ENCODE assay signal across 19 cellular contexts in genomic region chr2:32453242-32454062, GRCh38.
DNase-seq lines count a peak whose midpoint lies in the region; ATAC-seq and TF ChIP-seq lines count a peak whose summit lies in the region.
"Had no signal": no experiment of that assay in that cellular context is flagged by ENCODE, and none has a peak within 500 bp of the region (broad histone marks: within the 10 kb centered on the region; RNA-seq: fewer than 3 reads in every experiment).

No MANE protein-coding gene starts in this region.

- POLR2A ChIA-PET in WTC11 (lab: Charles Lee): no interaction called here

- intact Hi-C loops in natural killer cell (cut with micrococcal nuclease): no loop called here

- no peak for ATAC-seq in activated T-cell treated with anti-CD3 and anti-CD28 coated beads, Interleukin-2, amount 50 U/mL, for 72 hours (replicated peaks in 1 of 2)
- ATAC-seq in WTC11 (no peak), omental fat pad (ENCODE audit: low FRiP score) (no peak), natural killer cell (no peak)
- no peak for ATAC-seq in stimulated activated effector memory CD8-positive, alpha-beta T cell treated with anti-CD3 and anti-CD28 coated beads, Interleukin-12 subunit alpha, Interleukin-12 subunit beta, amount 100 ng/mL, for 72 hours

- H3K27ac Mint-ChIP-seq in activated T-cell treated with anti-CD3 and anti-CD28 coated beads, Interleukin-2, amount 50 U/mL, for 72 hours: peak overlapping the region; percentile 63
- H3K27ac Mint-ChIP-seq in WTC11 (no peak overlapping the region), natural killer cell (peak overlapping the region in 1 of 2 donors; percentile 68)
- peak overlapping the region; percentile 3 for H3K27ac Mint-ChIP-seq in stimulated activated effector memory CD8-positive, alpha-beta T cell treated with anti-CD3 and anti-CD28 coated beads, Interleukin-12 subunit alpha, Interleukin-12 subunit beta, amount 100 ng/mL, for 72 hours
- H3K27ac Mint-ChIP-seq: nephron progenitor cell had no signal

- no peaks in the 10 kb centered on the region for H3K9me3 Mint-ChIP-seq in activated T-cell treated with anti-CD3 and anti-CD28 coated beads, Interleukin-2, amount 50 U/mL, for 72 hours
- H3K9me3 Mint-ChIP-seq in WTC11 (no peaks in the 10 kb centered on the region), natural killer cell (no peaks in the 10 kb centered on the region)
- no peaks in the 10 kb centered on the region for H3K9me3 Mint-ChIP-seq in stimulated activated effector memory CD8-positive, alpha-beta T cell treated with anti-CD3 and anti-CD28 coated beads, Interleukin-12 subunit alpha, Interleukin-12 subunit beta, amount 100 ng/mL, for 72 hours

- no peak for TF ChIP-seq CTCF in WTC11 (IDR thresholded peaks at IDR 0.05)
- TF ChIP-seq CTCF in omental fat pad (IDR thresholded peaks at IDR 0.05): no peak
- no peak for TF ChIP-seq CTCF in natural killer cell (IDR thresholded peaks at IDR 0.05)

- no peak overlapping the region for H3K4me3 Mint-ChIP-seq in activated T-cell treated with anti-CD3 and anti-CD28 coated beads, Interleukin-2, amount 50 U/mL, for 72 hours
- H3K4me3 Mint-ChIP-seq in WTC11: no peak overlapping the region
- H3K4me3 Mint-ChIP-seq in stimulated activated effector memory CD8-positive, alpha-beta T cell treated with anti-CD3 and anti-CD28 coated beads, Interleukin-12 subunit alpha, Interleukin-12 subunit beta, amount 100 ng/mL, for 72 hours: no peak overlapping the region
- no peak overlapping the region for H3K4me3 Mint-ChIP-seq in natural killer cell
- H3K4me3 Mint-ChIP-seq: nephron progenitor cell had no signal

- CTCF ChIA-PET in WTC11 (lab: Charles Lee): no interaction called here

- no peak for DNase-seq in activated T-cell treated with anti-CD3 and anti-CD28 coated beads, Interleukin-2, amount 50 U/mL, for 72 hours
- DNase-seq in activated T-cell treated with anti-CD3 and anti-CD28 coated beads, Interleukin-2, amount 50 U/mL, for 48 hours: no peak
- DNase-seq in WTC11 (ENCODE audit: low spot score) (no peak), left kidney (ENCODE audit: low read depth, low spot score) (peak; percentile 8), omental fat pad (ENCODE audit: low spot score) (no peak), hypothalamus (lab: John Stamatoyannopoulos, UW) (no peak), natural killer cell (no peak)
- no peak for DNase-seq in stimulated activated effector memory CD8-positive, alpha-beta T cell treated with anti-CD3 and anti-CD28 coated beads, Interleukin-12 subunit alpha, Interleukin-12 subunit beta, amount 100 ng/mL, for 72 hours (ENCODE audit: low spot score in 2 of 2)
- DNase-seq: ACHN; activated CD4-positive, alpha-beta T cell treated with anti-CD3 and anti-CD28 coated beads for 48 hours; activated CD8-positive, alpha-beta memory T cell treated with anti-CD3 and anti-CD28 coated beads, Interleukin-2, amount 50 U/mL, for 48 hours; anterior cingulate cortex; C1 segment of cervical spinal cord; NCI-H1930; NCI-H510A; nephron progenitor cell; spleen; stimulated activated CD4-positive, alpha-beta T cell treated with anti-CD3 and anti-CD28 coated beads, Interleukin-4, amount 100 ng/mL, for 4 hours; uterus had no signal

- H3K27me3 Mint-ChIP-seq in activated T-cell treated with anti-CD3 and anti-CD28 coated beads, Interleukin-2, amount 50 U/mL, for 72 hours (ENCODE audit: low read depth): no peaks in the 10 kb centered on the region
- no peaks in the 10 kb centered on the region for H3K27me3 Mint-ChIP-seq in WTC11 (ENCODE audit: low read depth)
- no peaks in the 10 kb centered on the region for H3K27me3 Mint-ChIP-seq in natural killer cell (ENCODE audit: low read depth in 2 of 2)

- H3K4me1 Mint-ChIP-seq in activated T-cell treated with anti-CD3 and anti-CD28 coated beads, Interleukin-2, amount 50 U/mL, for 72 hours (ENCODE audit: low read depth): peaks cover 9% of the 10 kb centered on the region
- H3K4me1 Mint-ChIP-seq in WTC11 (peaks cover 8% of the 10 kb centered on the region), natural killer cell (peaks cover 24 to 32% of the 10 kb centered on the region in 2 donors)
- H3K4me1 Mint-ChIP-seq in stimulated activated effector memory CD8-positive, alpha-beta T cell treated with anti-CD3 and anti-CD28 coated beads, Interleukin-12 subunit alpha, Interleukin-12 subunit beta, amount 100 ng/mL, for 72 hours: peaks cover 6% of the 10 kb centered on the region
- H3K4me1 Mint-ChIP-seq: nephron progenitor cell had no signal

- H3K36me3 Mint-ChIP-seq in activated T-cell treated with anti-CD3 and anti-CD28 coated beads, Interleukin-2, amount 50 U/mL, for 72 hours (ENCODE audit: insufficient read depth in 2 of 2): peaks cover 6 to 22% of the 10 kb centered on the region in 2 donors
- H3K36me3 Mint-ChIP-seq in WTC11: peaks cover 23% of the 10 kb centered on the region
- peaks cover 95% of the 10 kb centered on the region for H3K36me3 Mint-ChIP-seq in stimulated activated effector memory CD8-positive, alpha-beta T cell treated with anti-CD3 and anti-CD28 coated beads, Interleukin-12 subunit alpha, Interleukin-12 subunit beta, amount 100 ng/mL, for 72 hours
- peaks cover 6% of the 10 kb centered on the region for H3K36me3 Mint-ChIP-seq in natural killer cell

TF ChIP-seq in WTC11, 78 proteins besides CTCF, POLR2A, EP300 and RAD21:
- peak; percentile 50; the same call in 1 of the 2 replicates for TF ChIP-seq GABPB1 (CRISPR knock-in tag; IDR thresholded peaks at IDR 0.05)
- TF ChIP-seq CBFB (CRISPR knock-in tag; IDR thresholded peaks at IDR 0.05; ENCODE audit: low read depth): no peak
- no peak for TF ChIP-seq ZNF532 (CRISPR knock-in tag; IDR thresholded peaks at IDR 0.05; ENCODE audit: borderline replicate concordance)
- no peak for TF ChIP-seq ZNF425 (CRISPR knock-in tag; conservative IDR thresholded peaks at IDR 0.05)
